In genomic region chr6:162852810-162853577, GRCh38 we compare ENCODE assay signal across 12 cellular contexts.
"Had no signal": no experiment of that assay in that cellular context is flagged by ENCODE, and none has a peak within 500 bp of the region (broad histone marks: within the 10 kb centered on the region; RNA-seq: fewer than 3 reads in every experiment).

No MANE protein-coding gene starts in this region.

- H3K4me1 Mint-ChIP-seq: activated T-helper 17 cell treated with anti-CD3 and anti-CD28 coated beads, Interleukin-2, amount 50 U/mL, for 72 hours; naive thymus-derived CD4-positive, alpha-beta T cell; stimulated activated naive CD8-positive, alpha-beta T cell treated with anti-CD3 and anti-CD28 coated beads, Interleukin-15, amount 100 ng/mL, for 72 hours had no signal

- H3K36me3 ChIP-seq: cardiac muscle cell, thyroid gland had no signal

- H3K27me3 Mint-ChIP-seq: stimulated activated naive CD8-positive, alpha-beta T cell treated with anti-CD3 and anti-CD28 coated beads, Interleukin-15, amount 100 ng/mL, for 72 hours had no signal

- H3K27ac ChIP-seq: cardiac muscle cell, foreskin keratinocyte, SK-N-MC, thyroid gland had no signal

- H3K27ac Mint-ChIP-seq: activated T-helper 17 cell treated with anti-CD3 and anti-CD28 coated beads, Interleukin-2, amount 50 U/mL, for 72 hours; naive thymus-derived CD4-positive, alpha-beta T cell; stimulated activated naive CD8-positive, alpha-beta T cell treated with anti-CD3 and anti-CD28 coated beads, Interleukin-15, amount 100 ng/mL, for 72 hours had no signal

- H3K9me3 Mint-ChIP-seq: activated T-helper 17 cell treated with anti-CD3 and anti-CD28 coated beads, Interleukin-2, amount 50 U/mL, for 72 hours; stimulated activated naive CD8-positive, alpha-beta T cell treated with anti-CD3 and anti-CD28 coated beads, Interleukin-15, amount 100 ng/mL, for 72 hours had no signal

- H3K4me3 ChIP-seq: cardiac muscle cell, mucosa of descending colon, SK-N-MC, thyroid gland had no signal

- H3K9me3 ChIP-seq: mucosa of descending colon, thyroid gland had no signal

- H3K36me3 Mint-ChIP-seq: naive thymus-derived CD4-positive, alpha-beta T cell had no signal

- H3K4me3 Mint-ChIP-seq: activated T-helper 17 cell treated with anti-CD3 and anti-CD28 coated beads, Interleukin-2, amount 50 U/mL, for 72 hours; naive thymus-derived CD4-positive, alpha-beta T cell; stimulated activated naive CD8-positive, alpha-beta T cell treated with anti-CD3 and anti-CD28 coated beads, Interleukin-15, amount 100 ng/mL, for 72 hours had no signal

- H3K27me3 ChIP-seq: cardiac muscle cell, foreskin keratinocyte, thyroid gland had no signal

- DNase-seq: activated CD4-positive, alpha-beta T cell treated with anti-CD3 and anti-CD28 coated beads, Interleukin-2, amount 50 U/mL, for 1 hour; activated CD8-positive, alpha-beta memory T cell treated with anti-CD3 and anti-CD28 coated beads for 24 hours; activated naive CD4-positive, alpha-beta T cell treated with anti-CD3 and anti-CD28 coated beads, Interleukin-2, amount 50 U/mL, for 16 hours; effector CD8-positive, alpha-beta T cell; foreskin keratinocyte; mucosa of descending colon; naive thymus-derived CD4-positive, alpha-beta T cell; stimulated activated naive CD8-positive, alpha-beta T cell treated with anti-CD3 and anti-CD28 coated beads, Interleukin-15, amount 100 ng/mL, for 72 hours; thyroid gland had no signal
